ENCODE assay signal across 14 cellular contexts in genomic region chr5:117982691-117983090, GRCh38.
"Had no signal": no experiment of that assay in that cellular context is flagged by ENCODE, and none has a peak within 500 bp of the region (broad histone marks: within the 10 kb centered on the region; RNA-seq: fewer than 3 reads in every experiment).

No MANE protein-coding gene starts in this region.

- ATAC-seq: activated CD8-positive, alpha-beta T cell treated with anti-CD3 and anti-CD28 coated beads for 36 hours; natural killer cell treated with Interleukin-12 subunit alpha and Interleukin-12 subunit beta and Interleukin-15 and Interleukin-18, amount 100 ng/mL, for 72 hours had no signal

- H3K4me1 ChIP-seq: lower lobe of right lung, sigmoid colon had no signal

- H3K36me3 Mint-ChIP-seq: natural killer cell treated with Interleukin-12 subunit alpha and Interleukin-12 subunit beta and Interleukin-15 and Interleukin-18, amount 100 ng/mL, for 72 hours had no signal

- H3K9me3 Mint-ChIP-seq: activated T-helper 1 cell treated with anti-CD3 and anti-CD28 coated beads, Interleukin-12 subunit alpha, Interleukin-12 subunit beta, Interleukin-2, Interleukin-4 antibody, amounts not matched to agents 30 ng/mL and 10 ng/mL and 1 ng/mL, durations not matched to agents 14 hours and 24 hours and 36 hours had no signal

- H3K4me3 ChIP-seq: lower lobe of right lung, sigmoid colon had no signal

- H3K36me3 ChIP-seq: lower lobe of right lung, sigmoid colon had no signal

- H3K27me3 Mint-ChIP-seq: activated CD8-positive, alpha-beta T cell treated with anti-CD3 and anti-CD28 coated beads for 36 hours; natural killer cell treated with Interleukin-12 subunit alpha and Interleukin-12 subunit beta and Interleukin-15 and Interleukin-18, amount 100 ng/mL, for 72 hours had no signal

- H3K27ac ChIP-seq: epithelial cell of prostate, lower lobe of right lung, sigmoid colon had no signal

- H3K9me3 ChIP-seq: lower lobe of right lung, sigmoid colon had no signal

- H3K27ac Mint-ChIP-seq: activated CD8-positive, alpha-beta T cell treated with anti-CD3 and anti-CD28 coated beads for 36 hours; activated T-helper 1 cell treated with anti-CD3 and anti-CD28 coated beads, Interleukin-12 subunit alpha, Interleukin-12 subunit beta, Interleukin-2, Interleukin-4 antibody, amounts not matched to agents 30 ng/mL and 10 ng/mL and 1 ng/mL, durations not matched to agents 14 hours and 24 hours and 36 hours; natural killer cell treated with Interleukin-12 subunit alpha and Interleukin-12 subunit beta and Interleukin-15 and Interleukin-18, amount 100 ng/mL, for 72 hours; T-helper 2 cell treated with Interferon-gamma antibody and Interleukin-4, amounts not matched to agents 5 μg/mL and 100 μg/mL, for 36 hours had no signal

- DNase-seq: activated CD8-positive, alpha-beta T cell treated with anti-CD3 and anti-CD28 coated beads for 36 hours; activated naive CD4-positive, alpha-beta T cell; effector memory CD4-positive, alpha-beta T cell; lower lobe of right lung; sigmoid colon; stimulated activated CD4-positive, alpha-beta T cell treated with anti-CD3 and anti-CD28 coated beads, Interleukin-2, amount 100 ng/mL, for 24 hours; stimulated activated naive CD4-positive, alpha-beta T cell; substantia nigra; SW 1271; trophoblast cell had no signal

- H3K4me3 Mint-ChIP-seq: activated CD8-positive, alpha-beta T cell treated with anti-CD3 and anti-CD28 coated beads for 36 hours; activated T-helper 1 cell treated with anti-CD3 and anti-CD28 coated beads, Interleukin-12 subunit alpha, Interleukin-12 subunit beta, Interleukin-2, Interleukin-4 antibody, amounts not matched to agents 30 ng/mL and 10 ng/mL and 1 ng/mL, durations not matched to agents 14 hours and 24 hours and 36 hours; natural killer cell treated with Interleukin-12 subunit alpha and Interleukin-12 subunit beta and Interleukin-15 and Interleukin-18, amount 100 ng/mL, for 72 hours; T-helper 2 cell treated with Interferon-gamma antibody and Interleukin-4, amounts not matched to agents 5 μg/mL and 100 μg/mL, for 36 hours had no signal

- H3K27me3 ChIP-seq: sigmoid colon had no signal
